8 cellular contexts compared by ENCODE assay signal in the genomic region with DNA sequence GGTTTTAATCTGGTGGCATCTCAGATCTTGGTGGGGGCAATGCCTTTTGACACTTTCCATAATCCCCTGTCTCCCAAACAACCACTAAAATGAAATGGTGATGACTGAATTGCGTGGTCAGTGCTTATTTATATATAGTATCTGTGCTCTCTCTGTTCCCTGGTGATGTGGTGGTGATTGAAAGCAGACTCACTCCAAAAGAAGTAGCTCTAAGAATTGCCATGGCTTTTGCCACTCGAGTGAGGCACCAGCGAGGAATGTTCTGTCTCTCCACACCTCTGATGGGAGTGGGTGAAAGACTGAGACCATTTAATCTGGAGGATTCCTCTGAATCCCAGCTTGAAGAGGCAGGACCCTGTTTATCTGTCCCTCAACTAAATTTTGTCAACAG. TPM values are rescaled to one million over a fixed set of nuclear protein-coding genes. Genes with fewer than 3 reads are reported as not detected.
A peak's percentile ranks its signal among the peaks of the same experiment; 100 is the strongest.
DNase-seq lines count a peak whose midpoint lies in the region; ATAC-seq, FAIRE-seq and TF ChIP-seq lines count a peak whose summit lies in the region.

No MANE protein-coding gene starts in this region.

- ATAC-seq in T-helper 17 cell, result no peak
- no peak for ATAC-seq in GM19455 (IDR thresholded peaks at IDR 0.05; ENCODE audit: unreplicated experiment)

- H3K9me3 ChIP-seq in T-helper 17 cell (ENCODE audit: control insufficient read depth, low read length, poor library complexity, severe bottlenecking) (no peaks in the 10 kb centered on the region), sigmoid colon (no peaks in the 10 kb centered on the region), small intestine (ENCODE audit: control insufficient read depth, low read depth) (no peaks in the 10 kb centered on the region)

- peak in 2 of 4 donors; percentile 82 to 84 for TF ChIP-seq EP300 in sigmoid colon (IDR thresholded peaks at IDR 0.05)

- WGBS in sigmoid colon, 2 donors, result 65 to 73% methylated on average over 3 of the region's 3 CpGs
- WGBS in small intestine, 3 donors, result 55 to 62% (median 60%) methylated on average over 3 of the region's 3 CpGs

- TF ChIP-seq POLR2A in sigmoid colon (IDR thresholded peaks at IDR 0.05), result no peak

- H3K27ac Mint-ChIP-seq in T-helper 17 cell, result peak overlapping the region; percentile 97

- H3K36me3 Mint-ChIP-seq in T-helper 17 cell (ENCODE audit: low read depth), result peaks cover 4% of the 10 kb centered on the region

- no peaks in the 10 kb centered on the region for H3K27me3 Mint-ChIP-seq in T-helper 17 cell

- no peaks in the 10 kb centered on the region for H3K27me3 ChIP-seq in sigmoid colon
- no peaks in the 10 kb centered on the region for H3K27me3 ChIP-seq in small intestine (ENCODE audit: control insufficient read depth in 2 of 2, insufficient read depth in 2 of 2, low read length in 2 of 2)

- H3K4me1 ChIP-seq in sigmoid colon, result peaks cover 0 to 90% (median 85%) of the 10 kb centered on the region in 4 donors
- H3K4me1 ChIP-seq in small intestine (ENCODE audit: control insufficient read depth in 2 of 2, insufficient read depth in 1 of 2, low read depth in 1 of 2, low read length in 1 of 2), result peaks cover 14 to 21% of the 10 kb centered on the region in 2 donors

- H3K27ac ChIP-seq in sigmoid colon (peak overlapping the region; percentile 73 to 98 (median 97)), small intestine (ENCODE audit: low read depth in 1 of 2, low read length in 1 of 2) (peak overlapping the region in 1 of 2 donors; percentile 71)

- DNase-seq in GM03348 (ENCODE audit: low spot score) (peak; percentile 56), T-helper 17 cell (no peak), fibroblast of gingiva (ENCODE audit: low read depth) (peak; percentile 73), sigmoid colon (no peak), posterior vena cava (ENCODE audit: low spot score) (no peak), small intestine (no peak), Kasumi-1 (lab: John Stamatoyannopoulos, UW) (no peak)

- H3K4me3 ChIP-seq in sigmoid colon, result no peak overlapping the region
- peak overlapping the region in 1 of 2 donors; percentile 83 for H3K4me3 ChIP-seq in small intestine (ENCODE audit: low read depth in 1 of 2, low read length in 2 of 2)

- H3K4me3 Mint-ChIP-seq in T-helper 17 cell, result peak overlapping the region; percentile 99

- intact Hi-C loops in sigmoid colon (cut with DNase I), result loop anchor here (2.0 to 5.0 kb wide), 3 partner anchors 47 to 578 kb away; partner anchors contain the start of gene XPNPEP1
- intact Hi-C loops in posterior vena cava (cut with DNase I), result no loop called here

- no peak for FAIRE-seq in small intestine (lab: Jason Lieb, UNC)

- H3K36me3 ChIP-seq in sigmoid colon, result no peaks in the 10 kb centered on the region
- peaks cover 0 to 9% of the 10 kb centered on the region in 2 donors for H3K36me3 ChIP-seq in small intestine (ENCODE audit: control insufficient read depth in 2 of 2, insufficient read depth in 2 of 2, low read length in 2 of 2)

- peaks cover 76% of the 10 kb centered on the region for H3K4me1 Mint-ChIP-seq in T-helper 17 cell

- no peak for TF ChIP-seq CTCF in sigmoid colon (IDR thresholded peaks at IDR 0.05)

RNA-seq across cellular contexts. Expression of gene DUSP5, which starts 2.8 kb away (rescaled TPM):
- total RNA-seq in T-helper 17 cell (100 to 1,000 TPM in 1 of 2 donors, 10 to 100 TPM in 1; 91.9 to 147 TPM), sigmoid colon (10 to 100 TPM in 2 of 4 donors, 1 to 10 TPM in 2; 3.6 to 42.1 (median 7.6) TPM), posterior vena cava (10 to 100 TPM in 1 of 2 donors, 1 to 10 TPM in 1; 8.5 to 23.2 TPM)
- polyA plus RNA-seq in sigmoid colon (10 to 100 TPM; 12.0 to 35.8 (median 20.9) TPM), small intestine (10 to 100 TPM in 2 of 3 donors, 1 to 10 TPM in 1; 8.3 to 36.2 (median 11.8) TPM)

Comparison
In these comparisons a context has a peak if more than half of its experiments do, and no peak if none do; other contexts are left out.
1. DNase-seq: peak in GM03348 (single experiment) and fibroblast of gingiva (single experiment); none in T-helper 17 cell (0 of 3), sigmoid colon (single experiment), posterior vena cava (single experiment), small intestine (single experiment) and Kasumi-1 (0 of 2).